Comparison of ENCODE assay signal across 19 cellular contexts in the genomic region with DNA sequence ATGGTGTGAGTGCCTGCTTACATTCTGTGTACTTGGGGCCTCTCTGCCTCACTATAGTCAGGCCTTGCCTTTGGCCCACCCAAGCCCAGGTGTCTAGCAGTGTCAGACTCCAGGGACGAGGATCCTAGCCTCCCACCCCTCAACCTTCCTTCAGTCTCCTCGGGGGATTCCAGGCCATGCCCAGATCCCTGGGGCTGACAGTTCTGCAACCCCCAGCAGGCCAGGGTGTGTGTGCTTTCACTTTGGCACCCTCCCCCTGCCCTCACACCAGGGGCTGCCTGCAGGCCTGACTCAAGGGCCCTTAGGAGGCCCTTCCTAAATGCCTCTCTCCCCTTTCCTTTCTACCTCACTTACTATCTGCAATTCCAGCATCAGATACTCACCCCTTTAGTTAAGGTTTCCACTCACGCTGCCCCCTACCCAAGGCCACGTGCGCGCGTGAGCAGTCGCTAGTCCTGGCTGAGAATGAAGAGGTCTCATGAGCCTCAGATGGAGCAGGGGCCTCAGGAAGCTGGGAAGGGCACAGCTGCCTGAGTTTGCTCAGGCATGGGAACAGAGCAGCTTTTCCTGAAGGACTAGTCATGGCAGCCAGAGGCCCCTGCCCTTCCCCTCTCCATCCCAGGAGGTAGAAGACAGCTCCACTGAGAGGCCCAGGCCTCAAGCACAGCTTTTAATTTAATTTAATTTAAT. TPM values are rescaled to one million over a fixed set of nuclear protein-coding genes. Genes with fewer than 3 reads are reported as not detected.
DNase-seq lines count a peak whose midpoint lies in the region; ATAC-seq, FAIRE-seq and TF ChIP-seq lines count a peak whose summit lies in the region.
"Had no signal": no experiment of that assay in that cellular context is flagged by ENCODE, and none has a peak within 500 bp of the region (broad histone marks: within the 10 kb centered on the region; RNA-seq: fewer than 3 reads in every experiment).

No MANE protein-coding gene starts in this region.

- DNase-seq in left ventricle myocardium superior (no peak), Right ventricle myocardium superior (no peak), bronchial epithelial cell (ENCODE audit: low read depth) (no peak), nephron progenitor cell (no peak), urothelium cell line (ENCODE audit: low spot score) (no peak), SIG-M5 (lab: John Stamatoyannopoulos, UW) (no peak), frontal cortex (ENCODE audit: low spot score in 2 of 2) (no peak)
- DNase-seq: COR-L47, GM23248, Kasumi-1, NCI-H2029, NCI-H510A treated with DMSO at 0.1 percent for 48 hours, SHP77 treated with DMSO at 0.1 percent for 48 hours had no signal

- TF ChIP-seq CTCF in bronchial epithelial cell (IDR thresholded peaks at IDR 0.05; ENCODE audit: insufficient read depth, low read length, severe bottlenecking) (no peak), nephron progenitor cell (IDR thresholded peaks at IDR 0.05) (no peak)

- peaks cover 3% of the 10 kb centered on the region for H3K27me3 ChIP-seq in bronchial epithelial cell (ENCODE audit: control insufficient read depth, insufficient read depth, low read length)

- H3K36me3 ChIP-seq in bronchial epithelial cell (ENCODE audit: control insufficient read depth, insufficient read depth, low read length): no peaks in the 10 kb centered on the region

- no peaks in the 10 kb centered on the region for H3K9me3 Mint-ChIP-seq in nephron progenitor cell

- peaks cover 12% of the 10 kb centered on the region for H3K4me1 Mint-ChIP-seq in nephron progenitor cell

- ATAC-seq in left ventricle myocardium superior (peak; percentile 31), Right ventricle myocardium superior (ENCODE audit: poor library complexity) (no peak), HG02759 (IDR thresholded peaks at IDR 0.05; ENCODE audit: unreplicated experiment) (no peak)
- ATAC-seq: GM12878 had no signal

- intact Hi-C loops in left ventricle myocardium superior (cut with micrococcal nuclease): no loop called here
- intact Hi-C loops in Right ventricle myocardium superior (cut with DNase I): no loop called here

- peak; percentile 81 for FAIRE-seq in bronchial epithelial cell (lab: Jason Lieb, UNC)
- peak; percentile 72 for FAIRE-seq in urothelium cell line (lab: Jason Lieb, UNC)
- FAIRE-seq in frontal cortex (lab: Jason Lieb, UNC): no peak
- FAIRE-seq: A204.1, GM12878, GM19239, RCC 7860 had no signal

- peaks cover 13% of the 10 kb centered on the region for H3K27me3 Mint-ChIP-seq in nephron progenitor cell (ENCODE audit: low read depth, poor library complexity)

- H3K4me3 Mint-ChIP-seq in nephron progenitor cell: no peak overlapping the region

- H3K36me3 Mint-ChIP-seq in nephron progenitor cell (ENCODE audit: low read depth): no peaks in the 10 kb centered on the region

- H3K4me3 ChIP-seq in bronchial epithelial cell (ENCODE audit: low read depth, low read length): no peak overlapping the region
- H3K4me3 ChIP-seq: GM12878, GM23248 had no signal

- peak overlapping the region; percentile 17 for H3K27ac Mint-ChIP-seq in nephron progenitor cell

RNA-seq across cellular contexts. Expression of a gene that starts 0.9 kb away (rescaled TPM):
- total RNA-seq in left ventricle myocardium superior: not detected
- total RNA-seq in Right ventricle myocardium superior: not detected
- total RNA-seq in bronchial epithelial cell: not detected in 2 replicates
- total RNA-seq in frontal cortex: not detected
- total RNA-seq: G401, GM23248 had no signal

RNA-seq across cellular contexts. Expression of a gene that starts 7.2 kb away (rescaled TPM):
- total RNA-seq in left ventricle myocardium superior (not detected), Right ventricle myocardium superior (not detected), bronchial epithelial cell (not detected in 2 replicates), frontal cortex (0.82 TPM)
- total RNA-seq: G401, GM23248 had no signal

RNA-seq across cellular contexts. Expression of a gene that starts 17.2 kb away (rescaled TPM):
- total RNA-seq in left ventricle myocardium superior: not detected
- not detected for total RNA-seq in Right ventricle myocardium superior
- total RNA-seq in bronchial epithelial cell: not detected in 2 replicates
- total RNA-seq in frontal cortex: not detected
- total RNA-seq: G401, GM12878, GM23248 had no signal

RNA-seq across cellular contexts. Expression of a gene that starts 21.6 kb away (rescaled TPM):
- total RNA-seq in left ventricle myocardium superior: not detected
- not detected for total RNA-seq in Right ventricle myocardium superior
- not detected in 2 replicates for total RNA-seq in bronchial epithelial cell
- not detected for total RNA-seq in frontal cortex
- total RNA-seq: G401, GM23248 had no signal
